Comparison of ENCODE assay signal across 13 cellular contexts in genomic region chr19:7924241-7924640, GRCh38. TPM values are rescaled to one million over a fixed set of nuclear protein-coding genes. Genes with fewer than 3 reads are reported as not detected.
DNase-seq lines count a peak whose midpoint lies in the region; ATAC-seq, FAIRE-seq and TF ChIP-seq lines count a peak whose summit lies in the region.
"Had no signal": no experiment of that assay in that cellular context is flagged by ENCODE, and none has a peak within 500 bp of the region (broad histone marks: within the 10 kb centered on the region; RNA-seq: fewer than 3 reads in every experiment).

No MANE protein-coding gene starts in this region.

- H3K9me3 ChIP-seq in transverse colon (no peaks in the 10 kb centered on the region), pancreas (no peaks in the 10 kb centered on the region)

- H3K9me3 Mint-ChIP-seq in activated naive CD4-positive, alpha-beta T cell treated with anti-CD3 and anti-CD28 coated beads for 36 hours: no peaks in the 10 kb centered on the region
- no peaks in the 10 kb centered on the region for H3K9me3 Mint-ChIP-seq in WTC11
- no peaks in the 10 kb centered on the region for H3K9me3 Mint-ChIP-seq in memory B cell
- H3K9me3 Mint-ChIP-seq: activated CD8-positive, alpha-beta T cell treated with anti-CD3 and anti-CD28 coated beads for 36 hours had no signal

- H3K4me1 Mint-ChIP-seq in activated naive CD4-positive, alpha-beta T cell treated with anti-CD3 and anti-CD28 coated beads for 36 hours (ENCODE audit: low read depth): peaks cover 33% of the 10 kb centered on the region
- H3K4me1 Mint-ChIP-seq in WTC11: peaks cover 9% of the 10 kb centered on the region
- peaks cover 22% of the 10 kb centered on the region for H3K4me1 Mint-ChIP-seq in memory B cell

- peak overlapping the region; percentile 50 for H3K4me3 Mint-ChIP-seq in activated naive CD4-positive, alpha-beta T cell treated with anti-CD3 and anti-CD28 coated beads for 36 hours
- H3K4me3 Mint-ChIP-seq in WTC11: peak overlapping the region; percentile 45; the same call in 1 of the 2 replicates
- H3K4me3 Mint-ChIP-seq in memory B cell: peak overlapping the region; percentile 62
- H3K4me3 Mint-ChIP-seq: activated CD8-positive, alpha-beta T cell treated with anti-CD3 and anti-CD28 coated beads for 36 hours had no signal

- peaks cover 3% of the 10 kb centered on the region for H3K27me3 Mint-ChIP-seq in activated naive CD4-positive, alpha-beta T cell treated with anti-CD3 and anti-CD28 coated beads for 36 hours (ENCODE audit: low read depth)
- H3K27me3 Mint-ChIP-seq in WTC11 (ENCODE audit: low read depth) (peaks cover 9% of the 10 kb centered on the region), memory B cell (peaks cover 4% of the 10 kb centered on the region)

- CTCF ChIA-PET in activated naive CD4-positive, alpha-beta T cell treated with anti-CD3 and anti-CD28 coated beads for 36 hours (lab: Charles Lee): interaction anchor here (0.6 kb wide), 1 partner anchor 14 kb away, joined by 3 read pairs; no protein-coding TSS in a partner anchor
- CTCF ChIA-PET in WTC11 (lab: Charles Lee): interaction anchor here (0.7 to 2.9 kb wide), 6 partner anchors 20 to 71 kb away, joined by 3 to 11 read pairs (median 4); partner anchors contain the start of genes MAP2K7 and TIMM44

- peaks cover 5% of the 10 kb centered on the region for H3K27me3 ChIP-seq in transverse colon
- H3K27me3 ChIP-seq in pancreas: no peaks in the 10 kb centered on the region

- in situ Hi-C loops in transverse colon (cut with MboI; ENCODE audit: low pct_ligation_motif_present in 1 of 4, low pct_unique_long_range_greater_than_20kb in 1 of 4, low sequenced_read_pairs in 3 of 4): no loop called here

- POLR2A ChIA-PET in WTC11 (lab: Charles Lee): interaction anchor here (0.6 kb wide), 1 partner anchor 896 kb away, joined by 4 read pairs; no protein-coding TSS in a partner anchor

- TF ChIP-seq CTCF in WTC11 (IDR thresholded peaks at IDR 0.05) (no peak), transverse colon (IDR thresholded peaks at IDR 0.05) (no peak), pancreas (IDR thresholded peaks at IDR 0.05) (no peak)

- H3K27ac Mint-ChIP-seq in activated naive CD4-positive, alpha-beta T cell treated with anti-CD3 and anti-CD28 coated beads for 36 hours: no peak overlapping the region
- no peak overlapping the region for H3K27ac Mint-ChIP-seq in WTC11
- H3K27ac Mint-ChIP-seq in memory B cell: peak overlapping the region; percentile 73
- H3K27ac Mint-ChIP-seq: activated CD8-positive, alpha-beta T cell treated with anti-CD3 and anti-CD28 coated beads for 36 hours had no signal

- intact Hi-C loops in activated naive CD4-positive, alpha-beta T cell treated with anti-CD3 and anti-CD28 coated beads for 36 hours (cut with micrococcal nuclease): no loop called here
- intact Hi-C loops in transverse colon (cut with DNase I; ENCODE audit: low total_unique reads): no loop called here
- intact Hi-C loops in pancreas (cut with DNase I): loop anchor here in 2 of 3 donors (5.0 to 10.0 kb wide), 2 partner anchors 69 to 72 kb away; no protein-coding TSS in a partner anchor

- no peak overlapping the region for H3K4me3 ChIP-seq in transverse colon
- no peak overlapping the region for H3K4me3 ChIP-seq in pancreas

- H3K36me3 ChIP-seq in transverse colon (peaks cover 0 to 10% (median 0%) of the 10 kb centered on the region in 4 donors), pancreas (peaks cover 0 to 6% (median 0%) of the 10 kb centered on the region in 3 donors)

- WGBS in transverse colon (ENCODE audit: low coverage in 1 of 2), 2 donors: 49% methylated on average over 12 of the region's 12 CpGs; no CpG with 5 or more reads in 1 of the 2 donors
- 65 to 69% methylated on average over 10 to 12 of the region's 12 CpGs for WGBS in pancreas, 2 donors

- no peak for DNase-seq in activated naive CD4-positive, alpha-beta T cell treated with anti-CD3 and anti-CD28 coated beads for 36 hours
- DNase-seq in activated naive CD4-positive, alpha-beta T cell treated with anti-CD3 and anti-CD28 coated beads, Interleukin-2, amount 50 U/mL, for 16 hours: no peak
- DNase-seq in WTC11 (ENCODE audit: low spot score) (no peak), memory B cell (ENCODE audit: low spot score in 2 of 2) (peak in 1 of 2 donors; percentile 13), transverse colon (no peak), frontal cortex (ENCODE audit: low spot score in 2 of 2) (no peak), pancreas (no peak), activated gamma-delta T cell (lab: John Stamatoyannopoulos, UW) (no peak)
- DNase-seq: activated CD8-positive, alpha-beta T cell treated with anti-CD3 and anti-CD28 coated beads for 36 hours; effector CD8-positive, alpha-beta T cell; GF-D8 had no signal

- peaks cover 1% of the 10 kb centered on the region for H3K36me3 Mint-ChIP-seq in activated naive CD4-positive, alpha-beta T cell treated with anti-CD3 and anti-CD28 coated beads for 36 hours (ENCODE audit: low read depth)
- H3K36me3 Mint-ChIP-seq in WTC11 (no peaks in the 10 kb centered on the region), memory B cell (peaks cover 9% of the 10 kb centered on the region)

- TF ChIP-seq POLR2A in transverse colon (IDR thresholded peaks at IDR 0.05): no peak

- no peak for ATAC-seq in WTC11
- no peak for ATAC-seq in memory B cell (ENCODE audit: low read depth)
- no peak for ATAC-seq in pancreas
- ATAC-seq: activated CD8-positive, alpha-beta T cell treated with anti-CD3 and anti-CD28 coated beads for 36 hours had no signal

- peak overlapping the region; percentile 26 to 91 (median 83) for H3K27ac ChIP-seq in transverse colon
- H3K27ac ChIP-seq in pancreas: no peak overlapping the region
- H3K27ac ChIP-seq: KMS-11, parathyroid adenoma had no signal

- peaks cover 43 to 65% (median 52%) of the 10 kb centered on the region in 4 donors for H3K4me1 ChIP-seq in transverse colon
- peaks cover 6 to 21% (median 9%) of the 10 kb centered on the region in 3 donors for H3K4me1 ChIP-seq in pancreas

- no peak for FAIRE-seq in frontal cortex (lab: Jason Lieb, UNC)
- no peak for FAIRE-seq in pancreas (lab: Jason Lieb, UNC)

- TF ChIP-seq EP300 in transverse colon (IDR thresholded peaks at IDR 0.05; ENCODE audit: low read depth): no peak

TF ChIP-seq in WTC11, 78 proteins besides CTCF, POLR2A, EP300 and RAD21 (continues in another document):
- no peak for TF ChIP-seq JAZF1 (CRISPR knock-in tag; IDR thresholded peaks at IDR 0.05)
- no peak for TF ChIP-seq ZBTB21 (CRISPR knock-in tag; IDR thresholded peaks at IDR 0.05; ENCODE audit: borderline replicate concordance)
- TF ChIP-seq MAX (CRISPR knock-in tag; IDR thresholded peaks at IDR 0.05): no peak
- TF ChIP-seq FOXP1 (CRISPR knock-in tag; IDR thresholded peaks at IDR 0.05; ENCODE audit: borderline replicate concordance): no peak

RNA-seq across cellular contexts. Expression of gene CTXN1, which starts 1.7 kb away (rescaled TPM):
- under 1 TPM in 1 of 2 experiments, not detected in 1; 0.43 TPM for total RNA-seq in activated naive CD4-positive, alpha-beta T cell treated with anti-CD3 and anti-CD28 coated beads for 36 hours
- 41.5 to 48.2 TPM (median 44.3 TPM) in 3 replicates for total RNA-seq in WTC11 (2021)
- 10 to 100 TPM in 1 of 4 donors, 1 to 10 TPM in 3; 2.9 to 29.7 (median 4.8) TPM for total RNA-seq in transverse colon
- total RNA-seq in frontal cortex: 9.4 TPM
- 1 to 10 TPM in 4 of 6 donors, under 1 TPM in 2; 0.67 to 5.1 (median 1.5) TPM for total RNA-seq in pancreas
- 1 to 10 TPM; 1.7 to 2.3 TPM for polyA plus RNA-seq in pancreas

RNA-seq across cellular contexts. Expression of gene SNAPC2, which starts 4.1 kb away (rescaled TPM):
- total RNA-seq in activated naive CD4-positive, alpha-beta T cell treated with anti-CD3 and anti-CD28 coated beads for 36 hours: 10 to 100 TPM; 10.9 to 12.4 TPM
- total RNA-seq in WTC11 (2021) (23.2 to 24.3 TPM (median 23.7 TPM) in 3 replicates), transverse colon (10 to 100 TPM; 11.4 to 35.9 (median 13.0) TPM), frontal cortex (4.9 TPM), pancreas (10 to 100 TPM in 1 of 6 donors, 1 to 10 TPM in 5; 4.9 to 11.3 (median 6.7) TPM)
- polyA plus RNA-seq in pancreas: 10 to 100 TPM; 10.6 to 12.0 TPM

RNA-seq across cellular contexts. Expression of gene TGFBR3L, which starts 9.6 kb away (rescaled TPM):
- 1 to 10 TPM; 1.7 to 3.7 TPM for total RNA-seq in activated naive CD4-positive, alpha-beta T cell treated with anti-CD3 and anti-CD28 coated beads for 36 hours
- total RNA-seq in WTC11 (2021): 4.1 to 7.4 TPM (median 6.5 TPM) in 3 replicates
- 1 to 10 TPM in 1 of 4 donors, not detected in 3; 1.4 TPM for total RNA-seq in transverse colon
- total RNA-seq in frontal cortex: not detected
- 1 to 10 TPM in 1 of 6 donors, under 1 TPM in 4, not detected in 1; 0.16 to 1.1 (median 0.52) TPM for total RNA-seq in pancreas
- 1 to 10 TPM in 1 of 2 donors, not detected in 1; 2.2 TPM for polyA plus RNA-seq in pancreas

RNA-seq across cellular contexts. Expression of gene TIMM44, which starts 19.2 kb away (rescaled TPM):
- 10 to 100 TPM; 88.8 to 88.9 TPM for total RNA-seq in activated naive CD4-positive, alpha-beta T cell treated with anti-CD3 and anti-CD28 coated beads for 36 hours
- 103 to 129 TPM (median 103 TPM) in 3 replicates for total RNA-seq in WTC11 (2021)
- total RNA-seq in transverse colon: 100 to 1,000 TPM in 1 of 4 donors, 10 to 100 TPM in 3; 59.7 to 102 (median 71.8) TPM
- total RNA-seq in frontal cortex: 26.9 TPM
- 10 to 100 TPM; 19.8 to 51.4 (median 24.7) TPM for total RNA-seq in pancreas
- 10 to 100 TPM; 78.0 to 83.1 TPM for polyA plus RNA-seq in pancreas

RNA-seq across cellular contexts. Expression of gene MAP2K7, which starts 20.6 kb away (rescaled TPM):
- total RNA-seq in activated naive CD4-positive, alpha-beta T cell treated with anti-CD3 and anti-CD28 coated beads for 36 hours: 10 to 100 TPM; 39.1 to 39.8 TPM
- total RNA-seq in WTC11 (2021) (39.4 to 46.9 TPM (median 46.3 TPM) in 3 replicates), transverse colon (100 to 1,000 TPM in 1 of 4 donors, 10 to 100 TPM in 3; 11.9 to 125 (median 20.9) TPM), frontal cortex (5.7 TPM), pancreas (10 to 100 TPM; 13.9 to 21.0 (median 16.1) TPM)
- 10 to 100 TPM; 21.6 to 45.3 TPM for polyA plus RNA-seq in pancreas

Comparison
In these comparisons a context has a peak if more than half of its experiments do, and no peak if none do; other contexts are left out.
1. H3K27ac ChIP-seq: peak in transverse colon (4 of 4); none in pancreas (0 of 4).
2. intact Hi-C loops: an anchor here in pancreas (5.0 to 10.0 kb wide); none called in activated naive CD4-positive, alpha-beta T cell treated with anti-CD3 and anti-CD28 coated beads for 36 hours and transverse colon.
3. Peak in every context shown above with its lines, with median percentiles within 50 percentile points of each other: H3K4me3 Mint-ChIP-seq.